ENCODE assay signal across 18 cellular contexts in genomic region chr15:28927043-28927442, GRCh38.
"Had no signal": no experiment of that assay in that cellular context is flagged by ENCODE, and none has a peak within 500 bp of the region (broad histone marks: within the 10 kb centered on the region; RNA-seq: fewer than 3 reads in every experiment).

No MANE protein-coding gene starts in this region.

- H3K27ac ChIP-seq: dorsolateral prefrontal cortex, psoas muscle, skin epidermis, suprapubic skin, transverse colon, upper lobe of right lung, uterus had no signal

- H3K27me3 ChIP-seq: dorsolateral prefrontal cortex, suprapubic skin, transverse colon, upper lobe of right lung, uterus had no signal

- H3K27me3 Mint-ChIP-seq: stimulated activated naive CD8-positive, alpha-beta T cell treated with anti-CD3 and anti-CD28 coated beads, Interleukin-15, amount 100 ng/mL, for 72 hours had no signal

- DNase-seq: effector CD4-positive, alpha-beta T cell; nucleus accumbens; psoas muscle; right cardiac atrium; stimulated activated CD4-positive, alpha-beta T cell treated with anti-CD3 and anti-CD28 coated beads, Interleukin-15, amount 100 ng/mL, for 24 hours; stimulated activated CD4-positive, alpha-beta T cell treated with anti-CD3 and anti-CD28 coated beads, Interleukin-2, amount 100 ng/mL, for 48 hours; stimulated activated naive B cell treated with anti-CD40 and anti-IgM and Interleukin-4, amounts not matched to agents 10 μg/mL and 1 μg/mL and 100 μg/mL, for 72 hours; stimulated activated naive CD8-positive, alpha-beta T cell treated with anti-CD3 and anti-CD28 coated beads, Interleukin-15, amount 100 ng/mL, for 72 hours; transverse colon; upper lobe of right lung; uterus had no signal

- H3K4me1 ChIP-seq: psoas muscle, suprapubic skin, transverse colon, upper lobe of right lung, uterus had no signal

- H3K27ac Mint-ChIP-seq: memory B cell; nephron; stimulated activated naive B cell treated with anti-CD40 and anti-IgM and Interleukin-4, amounts not matched to agents 10 μg/mL and 1 μg/mL and 100 μg/mL, for 72 hours; stimulated activated naive CD8-positive, alpha-beta T cell treated with anti-CD3 and anti-CD28 coated beads, Interleukin-15, amount 100 ng/mL, for 72 hours had no signal

- ATAC-seq: left lobe of liver; psoas muscle; right cardiac atrium; stimulated activated naive B cell treated with anti-CD40 and anti-IgM and Interleukin-4, amounts not matched to agents 10 μg/mL and 1 μg/mL and 100 μg/mL, for 72 hours; stimulated activated naive CD8-positive, alpha-beta T cell treated with anti-CD3 and anti-CD28 coated beads, Interleukin-15, amount 100 ng/mL, for 72 hours; upper lobe of right lung had no signal

- H3K4me1 Mint-ChIP-seq: memory B cell; nephron; stimulated activated naive B cell treated with anti-CD40 and anti-IgM and Interleukin-4, amounts not matched to agents 10 μg/mL and 1 μg/mL and 100 μg/mL, for 72 hours had no signal

- H3K9me3 Mint-ChIP-seq: stimulated activated naive B cell treated with anti-CD40 and anti-IgM and Interleukin-4, amounts not matched to agents 10 μg/mL and 1 μg/mL and 100 μg/mL, for 72 hours; stimulated activated naive CD8-positive, alpha-beta T cell treated with anti-CD3 and anti-CD28 coated beads, Interleukin-15, amount 100 ng/mL, for 72 hours had no signal

- H3K36me3 Mint-ChIP-seq: memory B cell; stimulated activated naive B cell treated with anti-CD40 and anti-IgM and Interleukin-4, amounts not matched to agents 10 μg/mL and 1 μg/mL and 100 μg/mL, for 72 hours had no signal

- H3K36me3 ChIP-seq: suprapubic skin, transverse colon, upper lobe of right lung, uterus had no signal

- H3K9me3 ChIP-seq: psoas muscle, suprapubic skin, transverse colon, upper lobe of right lung, uterus had no signal

- H3K4me3 Mint-ChIP-seq: memory B cell; nephron; stimulated activated naive B cell treated with anti-CD40 and anti-IgM and Interleukin-4, amounts not matched to agents 10 μg/mL and 1 μg/mL and 100 μg/mL, for 72 hours; stimulated activated naive CD8-positive, alpha-beta T cell treated with anti-CD3 and anti-CD28 coated beads, Interleukin-15, amount 100 ng/mL, for 72 hours had no signal

- H3K4me3 ChIP-seq: dorsolateral prefrontal cortex, lung, psoas muscle, skin epidermis, suprapubic skin, transverse colon, upper lobe of right lung, uterus had no signal
